ENCODE assay signal across 11 cellular contexts in genomic region chr5:170393235-170393634, GRCh38. TPM values are rescaled to one million over a fixed set of nuclear protein-coding genes. Genes with fewer than 3 reads are reported as not detected.
A peak's percentile ranks its signal among the peaks of the same experiment; 100 is the strongest.
DNase-seq lines count a peak whose midpoint lies in the region; ATAC-seq, FAIRE-seq and TF ChIP-seq lines count a peak whose summit lies in the region.
"Had no signal": no experiment of that assay in that cellular context is flagged by ENCODE, and none has a peak within 500 bp of the region (broad histone marks: within the 10 kb centered on the region; RNA-seq: fewer than 3 reads in every experiment).

No MANE protein-coding gene starts in this region.

- H3K9me3 ChIP-seq in MM.1S (replicated peaks; ENCODE audit: insufficient read depth, low read length) (no peaks in the 10 kb centered on the region), spleen (no peaks in the 10 kb centered on the region), psoas muscle (no peaks in the 10 kb centered on the region)
- H3K9me3 ChIP-seq: neutrophil had no signal

- H3K27me3 ChIP-seq in MM.1S (replicated peaks; ENCODE audit: insufficient read depth, low read length) = no peaks in the 10 kb centered on the region
- peaks cover 0 to 12% (median 0%) of the 10 kb centered on the region in 7 donors for H3K27me3 ChIP-seq in spleen (replicated peaks in 1 of 7)
- peaks cover 0 to 3% (median 0%) of the 10 kb centered on the region in 3 donors for H3K27me3 ChIP-seq in psoas muscle (ENCODE audit: insufficient read depth in 3 of 3, low read length in 2 of 3)
- H3K27me3 ChIP-seq: neutrophil had no signal

- no peaks in the 10 kb centered on the region for H3F3A ChIP-seq in MM.1S (ENCODE audit: insufficient read depth, low read length)

- H3K36me3 Mint-ChIP-seq in activated T-cell treated with anti-CD3 and anti-CD28 coated beads, Interleukin-2, amount 50 U/mL, for 24 hours (ENCODE audit: low read depth) = no peaks in the 10 kb centered on the region
- no peaks in the 10 kb centered on the region for H3K36me3 Mint-ChIP-seq in immature natural killer cell

- H3K9ac ChIP-seq in MM.1S (ENCODE audit: low read length) = no peak overlapping the region

- peak overlapping the region; percentile 65 for H2AFZ ChIP-seq in MM.1S (ENCODE audit: low read length)

- ATAC-seq in psoas muscle = no peak

- 33 to 50% (median 41%) methylated on average over 6 of the region's 6 CpGs for WGBS in spleen, 5 donors
- WGBS in psoas muscle, 3 donors = 78 to 86% (median 83%) methylated on average over 6 of the region's 6 CpGs

- H3K79me2 ChIP-seq in MM.1S (ENCODE audit: low read length) = no peaks in the 10 kb centered on the region

- H3K27me3 Mint-ChIP-seq in activated T-cell treated with anti-CD3 and anti-CD28 coated beads, Interleukin-2, amount 50 U/mL, for 24 hours = peaks cover 4% of the 10 kb centered on the region
- peaks cover 1 to 7% (median 1%) of the 10 kb centered on the region in 3 donors for H3K27me3 Mint-ChIP-seq in immature natural killer cell (ENCODE audit: low read depth in 3 of 3)

- peak overlapping the region; percentile 5 for H3K27ac Mint-ChIP-seq in activated T-cell treated with anti-CD3 and anti-CD28 coated beads, Interleukin-2, amount 50 U/mL, for 24 hours
- H3K27ac Mint-ChIP-seq in immature natural killer cell = no peak overlapping the region

- H3K4me3 ChIP-seq in MM.1S (ENCODE audit: low read length) = no peak overlapping the region
- H3K4me3 ChIP-seq in spleen = peak overlapping the region in 1 of 8 donors; percentile 28
- H3K4me3 ChIP-seq in psoas muscle = no peak overlapping the region

- no peaks in the 10 kb centered on the region for H4K20me1 ChIP-seq in MM.1S (ENCODE audit: insufficient read depth, low read length)

- TF ChIP-seq CTCF in MM.1S (IDR thresholded peaks at IDR 0.05; ENCODE audit: low read length) (no peak), spleen (IDR thresholded peaks at IDR 0.05 in 8 of 11, conservative IDR thresholded peaks at IDR 0.05 in 3 of 11) (no peak), psoas muscle (IDR thresholded peaks at IDR 0.05) (no peak)

- H3K4me2 ChIP-seq in MM.1S (ENCODE audit: low read depth, low read length) = peak overlapping the region; percentile 50

- no peak for TF ChIP-seq POLR2A in spleen (IDR thresholded peaks at IDR 0.05)
- TF ChIP-seq POLR2A in H54 (IDR thresholded peaks at IDR 0.05; ENCODE audit: low read depth, low read length) = no peak

- no peaks in the 10 kb centered on the region for H3K9me2 ChIP-seq in MM.1S (replicated peaks; ENCODE audit: insufficient read depth, low read length)

- H3K36me3 ChIP-seq in MM.1S (replicated peaks; ENCODE audit: insufficient read depth, low read length) (no peaks in the 10 kb centered on the region), spleen (no peaks in the 10 kb centered on the region), psoas muscle (ENCODE audit: insufficient read depth in 1 of 2, low read depth in 1 of 2) (no peaks in the 10 kb centered on the region)
- H3K36me3 ChIP-seq: neutrophil had no signal

- peak overlapping the region; percentile 3 for H3K4me3 Mint-ChIP-seq in activated T-cell treated with anti-CD3 and anti-CD28 coated beads, Interleukin-2, amount 50 U/mL, for 24 hours
- no peak overlapping the region for H3K4me3 Mint-ChIP-seq in immature natural killer cell

- intact Hi-C loops in spleen (cut with DNase I; ENCODE audit: low total_unique reads) = no loop called here
- intact Hi-C loops in psoas muscle (cut with DNase I) = no loop called here

- FAIRE-seq in H54 (lab: Jason Lieb, UNC) = no peak
- FAIRE-seq: G401.6 had no signal

- no peaks in the 10 kb centered on the region for H3K9me3 Mint-ChIP-seq in activated T-cell treated with anti-CD3 and anti-CD28 coated beads, Interleukin-2, amount 50 U/mL, for 24 hours
- no peaks in the 10 kb centered on the region for H3K9me3 Mint-ChIP-seq in immature natural killer cell

- DNase-seq in EH (ENCODE audit: low read depth) (peak; percentile 17), MM.1S (peak; percentile 17), spleen (no peak), immature natural killer cell (no peak), NCI-H1436 treated with DMSO at 0.1 percent for 48 hours (lab: John Stamatoyannopoulos, UW) (no peak), H54 (ENCODE audit: insufficient read length, low spot score) (no peak), psoas muscle (no peak)
- peak; percentile 53 for DNase-seq in activated T-cell treated with anti-CD3 and anti-CD28 coated beads, Interleukin-2, amount 50 U/mL, for 24 hours
- DNase-seq: NCI-H2081 had no signal

- no peaks in the 10 kb centered on the region for H3K4me1 ChIP-seq in MM.1S (ENCODE audit: low read length)
- peaks cover 10 to 54% (median 28%) of the 10 kb centered on the region in 6 donors for H3K4me1 ChIP-seq in spleen
- H3K4me1 ChIP-seq in psoas muscle = no peaks in the 10 kb centered on the region

- H3K4me1 Mint-ChIP-seq in activated T-cell treated with anti-CD3 and anti-CD28 coated beads, Interleukin-2, amount 50 U/mL, for 24 hours (ENCODE audit: low read depth) = peaks cover 27% of the 10 kb centered on the region
- H3K4me1 Mint-ChIP-seq in immature natural killer cell = peaks cover 3 to 19% of the 10 kb centered on the region in 2 donors

- H3K27ac ChIP-seq in MM.1S (ENCODE audit: low read length) (no peak overlapping the region), spleen (peak overlapping the region in 6 of 8 donors; percentile 49 to 71 (median 56)), psoas muscle (no peak overlapping the region)
- H3K27ac ChIP-seq: neutrophil had no signal

RNA-seq across cellular contexts. Expression of gene KCNMB1, which starts 4.1 kb away (rescaled TPM):
- total RNA-seq in spleen = 1 to 10 TPM in 3 of 7 donors, under 1 TPM in 4; 0.13 to 2.2 (median 0.97) TPM
- polyA plus RNA-seq in spleen = under 1 TPM; 0.63 to 0.80 (median 0.74) TPM
- under 1 TPM in 2 of 3 donors, not detected in 1; 0.07 to 0.18 TPM for polyA plus RNA-seq in immature natural killer cell
- under 1 TPM; 0.12 to 0.38 (median 0.24) TPM for total RNA-seq in psoas muscle
- under 1 TPM; 0.23 to 0.42 (median 0.25) TPM for polyA plus RNA-seq in psoas muscle

Comparison
In these comparisons a context has a peak if more than half of its experiments do, and no peak if none do; other contexts are left out.
1. DNase-seq: peak in EH (single experiment), MM.1S (single experiment) and activated T-cell treated with anti-CD3 and anti-CD28 coated beads, Interleukin-2, amount 50 U/mL, for 24 hours (single experiment); none in spleen (single experiment), immature natural killer cell (0 of 3), NCI-H1436 treated with DMSO at 0.1 percent for 48 hours (single experiment), H54 (single experiment) and psoas muscle (0 of 2).
2. H3K27ac ChIP-seq: peak in spleen (6 of 8); none in MM.1S (single experiment) and psoas muscle (single experiment).